ENCODE assay signal across 1 cellular context in genomic region chr1:27341525-27342252, GRCh38.
A peak's percentile ranks its signal among the peaks of the same experiment; 100 is the strongest.
TF ChIP-seq lines count a peak whose summit lies in the region.

Gene SYTL1 (plus strand): TSS chr1:27342022. CDS start chr1:27345335, 3,313 bp downstream.

TF ChIP-seq in HepG2, 621 proteins besides CTCF, POLR2A, EP300 and RAD21 (continued from another document):
- TF ChIP-seq, protein P1, sequence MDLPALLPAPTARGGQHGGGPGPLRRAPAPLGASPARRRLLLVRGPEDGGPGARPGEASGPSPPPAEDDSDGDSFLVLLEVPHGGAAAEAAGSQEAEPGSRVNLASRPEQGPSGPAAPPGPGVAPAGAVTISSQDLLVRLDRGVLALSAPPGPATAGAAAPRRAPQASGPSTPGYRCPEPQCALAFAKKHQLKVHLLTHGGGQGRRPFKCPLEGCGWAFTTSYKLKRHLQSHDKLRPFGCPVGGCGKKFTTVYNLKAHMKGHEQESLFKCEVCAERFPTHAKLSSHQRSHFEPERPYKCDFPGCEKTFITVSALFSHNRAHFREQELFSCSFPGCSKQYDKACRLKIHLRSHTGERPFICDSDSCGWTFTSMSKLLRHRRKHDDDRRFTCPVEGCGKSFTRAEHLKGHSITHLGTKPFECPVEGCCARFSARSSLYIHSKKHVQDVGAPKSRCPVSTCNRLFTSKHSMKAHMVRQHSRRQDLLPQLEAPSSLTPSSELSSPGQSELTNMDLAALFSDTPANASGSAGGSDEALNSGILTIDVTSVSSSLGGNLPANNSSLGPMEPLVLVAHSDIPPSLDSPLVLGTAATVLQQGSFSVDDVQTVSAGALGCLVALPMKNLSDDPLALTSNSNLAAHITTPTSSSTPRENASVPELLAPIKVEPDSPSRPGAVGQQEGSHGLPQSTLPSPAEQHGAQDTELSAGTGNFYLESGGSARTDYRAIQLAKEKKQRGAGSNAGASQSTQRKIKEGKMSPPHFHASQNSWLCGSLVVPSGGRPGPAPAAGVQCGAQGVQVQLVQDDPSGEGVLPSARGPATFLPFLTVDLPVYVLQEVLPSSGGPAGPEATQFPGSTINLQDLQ (CRISPR knock-in tag; IDR thresholded peaks at IDR 0.05) = no peak
- TF ChIP-seq YEATS2 (CRISPR knock-in tag; IDR thresholded peaks at IDR 0.05; ENCODE audit: borderline replicate concordance) (peak; percentile 62; the same call in 1 of the 2 replicates), ETS1 (CRISPR knock-in tag; IDR thresholded peaks at IDR 0.05) (no peak), ETV6 (CRISPR knock-in tag; conservative IDR thresholded peaks at IDR 0.05) (0 out of 2 replicates have a peak, but pooled peaks have one; percentile 64), THAP8 (CRISPR knock-in tag; IDR thresholded peaks at IDR 0.05; ENCODE audit: borderline replicate concordance) (no peak; the same call in 1 of the 2 replicates), ZNF660 (CRISPR knock-in tag; IDR thresholded peaks at IDR 0.05; ENCODE audit: borderline replicate concordance, low read depth) (no peak), WIZ (CRISPR knock-in tag; IDR thresholded peaks at IDR 0.05) (no peak), ZNF589 (CRISPR knock-in tag; conservative IDR thresholded peaks at IDR 0.05) (no peak), SSRP1 (CRISPR knock-in tag; IDR thresholded peaks at IDR 0.05) (no peak), MAFF (IDR thresholded peaks at IDR 0.05; ENCODE audit: low read depth, low read length) (no peak), ZNF10 (CRISPR knock-in tag; IDR thresholded peaks at IDR 0.05; ENCODE audit: borderline replicate concordance, low read depth) (no peak), EHMT2 (IDR thresholded peaks at IDR 0.05; ENCODE audit: borderline replicate concordance, low read depth, low read length) (no peak), HDAC6 (IDR thresholded peaks at IDR 0.05; ENCODE audit: low read depth, low read length) (no peak), SMAD9 (CRISPR knock-in tag; IDR thresholded peaks at IDR 0.05) (no peak), ZFYVE20 (CRISPR knock-in tag; IDR thresholded peaks at IDR 0.05; ENCODE audit: borderline replicate concordance, low read depth) (no peak), EZH2 (conservative IDR thresholded peaks at IDR 0.05; ENCODE audit: low read depth, low read length) (no peak), SIN3B (IDR thresholded peaks at IDR 0.05; ENCODE audit: low read length) (no peak), ZNF737 (CRISPR knock-in tag; IDR thresholded peaks at IDR 0.05; ENCODE audit: borderline replicate concordance) (no peak), FOXA3 (CRISPR knock-in tag; IDR thresholded peaks at IDR 0.05) (0 out of 2 replicates have a peak, but pooled peaks have one; percentile 29), SRSF1 (optimal IDR thresholded peaks at IDR 0.05; ENCODE audit: low read depth, low read length) (peak; percentile 15), CEBPG (CRISPR knock-in tag; IDR thresholded peaks at IDR 0.05) (peak; percentile 13; the same call in 1 of the 2 replicates), RBM39 (IDR thresholded peaks at IDR 0.05; ENCODE audit: low read depth, low read length, poor library complexity, severe bottlenecking) (no peak), THAP11 (CRISPR knock-in tag; IDR thresholded peaks at IDR 0.05) (peak; percentile 62), PITX1 (CRISPR knock-in tag; IDR thresholded peaks at IDR 0.05) (no peak), ZNF280D (CRISPR knock-in tag; IDR thresholded peaks at IDR 0.05) (no peak), MED1 (CRISPR knock-in tag; IDR thresholded peaks at IDR 0.05) (peak; percentile 45), POLR2AphosphoS5 (IDR thresholded peaks at IDR 0.05; ENCODE audit: low read depth, low read length) (peak; percentile 58), ATF7-NPFF (CRISPR knock-in tag; IDR thresholded peaks at IDR 0.05; ENCODE audit: low read depth) (no peak; the same call in 1 of the 2 replicates)
- TF ChIP-seq, protein P2, sequence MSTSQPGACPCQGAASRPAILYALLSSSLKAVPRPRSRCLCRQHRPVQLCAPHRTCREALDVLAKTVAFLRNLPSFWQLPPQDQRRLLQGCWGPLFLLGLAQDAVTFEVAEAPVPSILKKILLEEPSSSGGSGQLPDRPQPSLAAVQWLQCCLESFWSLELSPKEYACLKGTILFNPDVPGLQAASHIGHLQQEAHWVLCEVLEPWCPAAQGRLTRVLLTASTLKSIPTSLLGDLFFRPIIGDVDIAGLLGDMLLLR (CRISPR knock-in tag; IDR thresholded peaks at IDR 0.05) = no peak
- TF ChIP-seq, protein P3, sequence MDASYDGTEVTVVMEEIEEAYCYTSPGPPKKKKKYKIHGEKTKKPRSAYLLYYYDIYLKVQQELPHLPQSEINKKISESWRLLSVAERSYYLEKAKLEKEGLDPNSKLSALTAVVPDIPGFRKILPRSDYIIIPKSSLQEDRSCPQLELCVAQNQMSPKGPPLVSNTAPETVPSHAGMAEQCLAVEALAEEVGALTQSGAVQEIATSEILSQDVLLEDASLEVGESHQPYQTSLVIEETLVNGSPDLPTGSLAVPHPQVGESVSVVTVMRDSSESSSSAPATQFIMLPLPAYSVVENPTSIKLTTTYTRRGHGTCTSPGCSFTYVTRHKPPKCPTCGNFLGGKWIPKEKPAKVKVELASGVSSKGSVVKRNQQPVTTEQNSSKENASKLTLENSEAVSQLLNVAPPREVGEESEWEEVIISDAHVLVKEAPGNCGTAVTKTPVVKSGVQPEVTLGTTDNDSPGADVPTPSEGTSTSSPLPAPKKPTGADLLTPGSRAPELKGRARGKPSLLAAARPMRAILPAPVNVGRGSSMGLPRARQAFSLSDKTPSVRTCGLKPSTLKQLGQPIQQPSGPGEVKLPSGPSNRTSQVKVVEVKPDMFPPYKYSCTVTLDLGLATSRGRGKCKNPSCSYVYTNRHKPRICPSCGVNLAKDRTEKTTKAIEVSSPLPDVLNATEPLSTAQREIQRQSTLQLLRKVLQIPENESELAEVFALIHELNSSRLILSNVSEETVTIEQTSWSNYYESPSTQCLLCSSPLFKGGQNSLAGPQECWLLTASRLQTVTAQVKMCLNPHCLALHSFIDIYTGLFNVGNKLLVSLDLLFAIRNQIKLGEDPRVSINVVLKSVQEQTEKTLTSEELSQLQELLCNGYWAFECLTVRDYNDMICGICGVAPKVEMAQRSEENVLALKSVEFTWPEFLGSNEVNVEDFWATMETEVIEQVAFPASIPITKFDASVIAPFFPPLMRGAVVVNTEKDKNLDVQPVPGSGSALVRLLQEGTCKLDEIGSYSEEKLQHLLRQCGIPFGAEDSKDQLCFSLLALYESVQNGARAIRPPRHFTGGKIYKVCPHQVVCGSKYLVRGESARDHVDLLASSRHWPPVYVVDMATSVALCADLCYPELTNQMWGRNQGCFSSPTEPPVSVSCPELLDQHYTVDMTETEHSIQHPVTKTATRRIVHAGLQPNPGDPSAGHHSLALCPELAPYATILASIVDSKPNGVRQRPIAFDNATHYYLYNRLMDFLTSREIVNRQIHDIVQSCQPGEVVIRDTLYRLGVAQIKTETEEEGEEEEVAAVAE (CRISPR knock-in tag; IDR thresholded peaks at IDR 0.05; ENCODE audit: borderline replicate concordance) = peak; percentile 48; the same call in 1 of the 2 replicates
- TF ChIP-seq, protein P4, sequence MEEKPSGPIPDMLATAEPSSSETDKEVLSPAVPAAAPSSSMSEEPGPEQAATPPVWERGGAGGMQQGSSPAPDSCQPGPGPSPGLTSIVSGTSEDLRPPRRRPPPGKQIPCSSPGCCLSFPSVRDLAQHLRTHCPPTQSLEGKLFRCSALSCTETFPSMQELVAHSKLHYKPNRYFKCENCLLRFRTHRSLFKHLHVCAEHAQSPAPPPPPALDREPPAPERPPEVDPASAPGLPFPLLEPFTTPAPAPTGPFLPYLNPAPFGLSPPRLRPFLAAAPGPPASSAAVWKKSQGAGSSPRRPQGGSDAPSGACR (CRISPR knock-in tag; IDR thresholded peaks at IDR 0.05) = no peak
